In the genomic region with DNA sequence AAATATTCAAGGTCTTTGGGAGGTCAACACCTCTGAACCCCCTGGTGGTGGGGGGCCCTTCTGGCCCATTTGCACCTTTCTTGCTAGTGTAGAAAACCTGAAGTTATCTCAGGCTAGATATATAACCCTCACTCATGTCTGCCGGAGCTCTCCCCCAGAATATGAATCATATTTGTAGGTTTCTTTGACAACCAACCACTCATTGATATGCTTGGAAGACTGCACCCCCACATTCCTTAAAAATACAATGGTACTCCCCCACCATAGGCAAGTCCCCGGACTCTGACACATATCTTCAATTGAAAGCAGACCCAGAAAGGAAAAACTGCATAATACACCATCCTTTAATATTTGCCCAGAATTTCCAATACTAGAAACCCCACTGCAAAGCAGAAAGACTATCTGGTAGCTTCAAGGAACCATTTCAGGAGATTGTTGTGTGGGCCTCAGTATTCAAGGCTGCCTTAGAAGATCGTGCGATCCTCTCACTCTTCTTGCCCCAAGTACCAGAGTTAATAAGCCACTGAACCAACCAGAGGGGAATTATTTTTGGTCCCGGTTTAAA, we compare ENCODE assay signal across 8 cellular contexts. TPM values are rescaled to one million over a fixed set of nuclear protein-coding genes. Genes with fewer than 3 reads are reported as not detected.
DNase-seq lines count a peak whose midpoint lies in the region; ATAC-seq, FAIRE-seq and TF ChIP-seq lines count a peak whose summit lies in the region.

No MANE protein-coding gene starts in this region.

- BruUV-seq in HepG2 (replicated peaks; lab: Mats Ljungman, UMichigan): TSS peak; percentile 80

- ATAC-seq in GM19467 (IDR thresholded peaks at IDR 0.05; ENCODE audit: unreplicated experiment) (peak; percentile 4), HepG2 (no peak), thoracic aorta (ENCODE audit: insufficient number of reproducible peaks, low FRiP score, low read depth) (peak; percentile 29)

- WGBS in HepG2 (ENCODE audit: low lambda C conversion rate): 27% methylated on average over 5 of the region's 5 CpGs

- CTCF ChIA-PET in HepG2 (lab: Yijun Ruan, JAX; ENCODE audit: low intra/inter-chr PET ratio, low total read pairs): no interaction called here

- no peak for FAIRE-seq in HepG2 (lab: Jason Lieb, UNC)

- peak overlapping the region; percentile 92 for H3K4me3 ChIP-seq in AG09309 (ENCODE audit: control insufficient read depth, low read depth, low read length)
- peak overlapping the region; percentile 79 to 89 for H3K4me3 ChIP-seq in ascending aorta
- H3K4me3 ChIP-seq in HepG2 (replicated peaks in 1 of 3; ENCODE audit: insufficient read depth in 1 of 3, low read depth in 2 of 3, low read length in 3 of 3): peak overlapping the region; percentile 47 to 99 (median 98)
- H3K4me3 ChIP-seq in thoracic aorta: peak overlapping the region; percentile 96

- H4K20me1 ChIP-seq in HepG2 (ENCODE audit: insufficient read depth, low read length): peaks cover 31% of the 10 kb centered on the region

- peaks cover 51% of the 10 kb centered on the region for H3K79me2 ChIP-seq in HepG2 (ENCODE audit: insufficient read depth, low read length)

- H2AFZ ChIP-seq in HepG2 (ENCODE audit: low read length): peak overlapping the region; percentile 55

- H3K27ac ChIP-seq in ascending aorta (peak overlapping the region; percentile 94 to 98), HepG2 (ENCODE audit: extremely low read length, insufficient read depth, low read length) (peak overlapping the region; percentile 99), thoracic aorta (peak overlapping the region; percentile 98 to 99)

- no peak for DNase-seq in AG09309 (ENCODE audit: low read depth)
- peak; percentile 41 for DNase-seq in HS-5 (ENCODE audit: low read depth)
- DNase-seq in ascending aorta (ENCODE audit: low spot score in 2 of 2): no peak
- DNase-seq in HepG2 (ENCODE audit: low spot score): no peak
- DNase-seq in thoracic aorta (ENCODE audit: low spot score): no peak
- no peak for DNase-seq in NCI-H526 (lab: John Stamatoyannopoulos, UW)
- no peak for DNase-seq in activated effector memory CD4-positive, alpha-beta T cell treated with Interleukin-2 at 50 U/mL for 16 hours

- H3K36me3 ChIP-seq in ascending aorta: peaks cover 0 to 6% of the 10 kb centered on the region in 2 donors
- peaks cover 0 to 9% of the 10 kb centered on the region in 2 experiments; a peak in 1 of 5 replicates for H3K36me3 ChIP-seq in HepG2 (replicated peaks in 1 of 2; ENCODE audit: control insufficient read depth in 1 of 2, insufficient read depth in 2 of 2, low read length in 2 of 2)
- no peaks in the 10 kb centered on the region for H3K36me3 ChIP-seq in thoracic aorta

- POLR2A ChIA-PET in HepG2 (lab: Yijun Ruan, JAX): interaction anchor here (1.2 to 1.8 kb wide), 3 partner anchors 45 to 133 kb away, joined by 4 to 6 read pairs (median 5); no protein-coding TSS in a partner anchor

- peak overlapping the region; percentile 76 for H3K4me2 ChIP-seq in HepG2 (ENCODE audit: low read depth, low read length)

- TF ChIP-seq CTCF in AG09309 (IDR thresholded peaks at IDR 0.05; ENCODE audit: control insufficient read depth, insufficient read depth, low read depth, low read length, missing control alignments) (no peak), ascending aorta (IDR thresholded peaks at IDR 0.05) (no peak), HepG2 (CRISPR knock-in tag; IDR thresholded peaks at IDR 0.05) (no peak), thoracic aorta (IDR thresholded peaks at IDR 0.05) (no peak)

- intact Hi-C loops in ascending aorta (cut with DNase I): loop anchor here (2.0 to 10.0 kb wide), 6 partner anchors 144 to 534 kb away; partner anchors contain the start of genes CAMLG, PCBD2, PPP2CA and SKP1
- intact Hi-C loops in HepG2 (cut with micrococcal nuclease; ENCODE audit: unreplicated experiment): loop anchor here (5.0 kb wide), 1 partner anchor 42 kb away; the partner anchor contains the start of gene CDKN2AIPNL

- no peak for TF ChIP-seq RAD21 in HepG2 (CRISPR knock-in tag; IDR thresholded peaks at IDR 0.05)

- TF ChIP-seq EP300 in HepG2 (IDR thresholded peaks at IDR 0.05; ENCODE audit: low read depth in 2 of 2, low read length in 2 of 2) (no peak), HepG2 (CRISPR knock-in tag; IDR thresholded peaks at IDR 0.05; ENCODE audit: borderline replicate concordance) (no peak)

- no peaks in the 10 kb centered on the region for H3K9me3 ChIP-seq in ascending aorta
- H3K9me3 ChIP-seq in HepG2 (ENCODE audit: low read length): no peaks in the 10 kb centered on the region
- H3K9me3 ChIP-seq in thoracic aorta: no peaks in the 10 kb centered on the region

- peaks cover 3 to 18% of the 10 kb centered on the region in 2 donors for H3K4me1 ChIP-seq in ascending aorta
- peaks cover 52% of the 10 kb centered on the region for H3K4me1 ChIP-seq in HepG2 (ENCODE audit: insufficient read depth, low read length)
- H3K4me1 ChIP-seq in thoracic aorta (ENCODE audit: control insufficient read depth in 1 of 2, low read depth in 2 of 2): peaks cover 26 to 40% of the 10 kb centered on the region in 2 donors

- peak overlapping the region; percentile 100 for H3K9ac ChIP-seq in HepG2 (ENCODE audit: insufficient read depth, low read depth, low read length)

- TF ChIP-seq POLR2A in HepG2 (IDR thresholded peaks at IDR 0.05; ENCODE audit: insufficient read depth in 1 of 2, low read depth in 2 of 2, low read length in 2 of 2): no peak

- no peaks in the 10 kb centered on the region for H3K27me3 ChIP-seq in ascending aorta
- H3K27me3 ChIP-seq in HepG2 (ENCODE audit: control insufficient read depth in 1 of 2, insufficient read depth in 2 of 2, low read length in 2 of 2): no peaks in the 10 kb centered on the region; a peak in 1 of 5 replicates
- H3K27me3 ChIP-seq in thoracic aorta (replicated peaks; ENCODE audit: insufficient read depth): no peaks in the 10 kb centered on the region

- in situ Hi-C loops in HepG2 (cut with HindIII; ENCODE audit: extremely low pct_ligation_motif_present, low pct_unique_long_range_greater_than_20kb): no loop called here

RNA-seq across cellular contexts. Expression of gene UBE2B, which starts 1.0 kb away (rescaled TPM):
- total RNA-seq in ascending aorta: 42.6 TPM
- 25.2 and 56.7 TPM in 2 replicates for total RNA-seq in HepG2 (2016; rRNA removed; fragmentation: Illumina TruSeq; extraction: Trizol)
- total RNA-seq in HepG2 (2016; cell fraction: cytosol; rRNA removed; fragmentation: Illumina TruSeq; extraction: Trizol; ENCODE audit: low read depth): 16.1 and 17.6 TPM in 2 replicates
- total RNA-seq in HepG2 (2016; cell fraction: insoluble cytoplasmic fraction; rRNA removed; fragmentation: Illumina TruSeq; extraction: Trizol): 29.1 and 44.6 TPM in 2 replicates
- total RNA-seq in HepG2 (2016; cell fraction: membrane; rRNA removed; fragmentation: Illumina TruSeq; extraction: Trizol): 26.0 and 31.6 TPM in 2 replicates
- total RNA-seq in HepG2 (2016; cell fraction: nucleus; rRNA removed; fragmentation: Illumina TruSeq; extraction: Trizol): 26.2 and 31.7 TPM in 2 replicates
- 35.1 and 56.0 TPM in 2 replicates for polyA plus RNA-seq in HepG2 (2011; rRNA removed)
- polyA plus RNA-seq in HepG2 (2011; cell fraction: cytosol; rRNA removed): 18.5 and 31.0 TPM in 2 replicates
- 12.3 and 14.0 TPM in 2 replicates for polyA plus RNA-seq in HepG2 (2011; cell fraction: nucleus; rRNA removed)
- polyA plus RNA-seq in HepG2 (2012): 85.2 and 106 TPM in 2 replicates
- 101 and 112 TPM in 2 replicates for polyA plus RNA-seq in HepG2 (2016; cell fraction: cytosol; fragmentation: Illumina TruSeq; extraction: Trizol; ENCODE audit: low read depth)
- polyA plus RNA-seq in HepG2 (2016; cell fraction: insoluble cytoplasmic fraction; fragmentation: Illumina TruSeq; extraction: Trizol; ENCODE audit: low read depth): 182 and 192 TPM in 2 replicates
- polyA plus RNA-seq in HepG2 (2016; cell fraction: membrane; fragmentation: Illumina TruSeq; extraction: Trizol; ENCODE audit: low read depth): 120 and 123 TPM in 2 replicates
- 90.3 and 94.9 TPM in 2 replicates for polyA plus RNA-seq in HepG2 (2016; cell fraction: nucleus; fragmentation: Illumina TruSeq; extraction: Trizol; ENCODE audit: insufficient read depth, low read depth)
- 10.4 and 11.4 TPM in 2 replicates for polyA minus RNA-seq in HepG2 (2011; rRNA and poly(A)+ RNA removed; ENCODE audit: low replicate concordance)
- polyA minus RNA-seq in HepG2 (2011; cell fraction: cytosol; rRNA and poly(A)+ RNA removed): 32.0 and 33.5 TPM in 2 replicates
- 29.6 and 45.0 TPM in 2 replicates for polyA minus RNA-seq in HepG2 (2011; cell fraction: nucleus; rRNA and poly(A)+ RNA removed)
- 10 to 100 TPM; 21.1 to 82.1 TPM for total RNA-seq in thoracic aorta

RNA-seq across cellular contexts. Expression of gene CDKL3, which starts 3.4 kb away (rescaled TPM):
- total RNA-seq in ascending aorta (not detected), HepG2 (2016; rRNA removed; fragmentation: Illumina TruSeq; extraction: Trizol) (2.2 and 4.5 TPM in 2 replicates), thoracic aorta (1 to 10 TPM in 1 of 2 donors, not detected in 1; 8.3 TPM)
- 1.3 and 3.9 TPM in 2 replicates for total RNA-seq in HepG2 (2016; cell fraction: cytosol; rRNA removed; fragmentation: Illumina TruSeq; extraction: Trizol; ENCODE audit: low read depth)
- total RNA-seq in HepG2 (2016; cell fraction: insoluble cytoplasmic fraction; rRNA removed; fragmentation: Illumina TruSeq; extraction: Trizol): 2.9 and 3.7 TPM in 2 replicates
- 2.3 and 4.5 TPM in 2 replicates for total RNA-seq in HepG2 (2016; cell fraction: membrane; rRNA removed; fragmentation: Illumina TruSeq; extraction: Trizol)
- 0.68 and 1.2 TPM in 2 replicates for total RNA-seq in HepG2 (2016; cell fraction: nucleus; rRNA removed; fragmentation: Illumina TruSeq; extraction: Trizol)
- 4.1 and 4.3 TPM in 2 replicates for polyA plus RNA-seq in HepG2 (2011; rRNA removed)
- 0.63 and 1.5 TPM in 2 replicates for polyA plus RNA-seq in HepG2 (2011; cell fraction: cytosol; rRNA removed)
- polyA plus RNA-seq in HepG2 (2011; cell fraction: nucleus; rRNA removed): 1.3 and 1.7 TPM in 2 replicates
- polyA plus RNA-seq in HepG2 (2012): 3.8 and 7.8 TPM in 2 replicates
- polyA plus RNA-seq in HepG2 (2016; cell fraction: cytosol; fragmentation: Illumina TruSeq; extraction: Trizol; ENCODE audit: low read depth): 1.5 and 1.6 TPM in 2 replicates
- polyA plus RNA-seq in HepG2 (2016; cell fraction: insoluble cytoplasmic fraction; fragmentation: Illumina TruSeq; extraction: Trizol; ENCODE audit: low read depth): 2.5 and 2.9 TPM in 2 replicates
- 1.9 and 2.0 TPM in 2 replicates for polyA plus RNA-seq in HepG2 (2016; cell fraction: membrane; fragmentation: Illumina TruSeq; extraction: Trizol; ENCODE audit: low read depth)
- polyA plus RNA-seq in HepG2 (2016; cell fraction: nucleus; fragmentation: Illumina TruSeq; extraction: Trizol; ENCODE audit: insufficient read depth, low read depth): 1.5 and 3.4 TPM in 2 replicates
- polyA minus RNA-seq in HepG2 (2011; rRNA and poly(A)+ RNA removed; ENCODE audit: low replicate concordance): 0.58 TPM in 1 of 2 replicates, not detected in the other
- polyA minus RNA-seq in HepG2 (2011; cell fraction: cytosol; rRNA and poly(A)+ RNA removed): 1.1 TPM in 1 of 2 replicates, not detected in the other
- polyA minus RNA-seq in HepG2 (2011; cell fraction: nucleus; rRNA and poly(A)+ RNA removed): 0.90 TPM in 1 of 2 replicates, not detected in the other

RNA-seq across cellular contexts. Expression of gene CDKN2AIPNL, which starts 41.3 kb away (rescaled TPM):
- total RNA-seq in ascending aorta (6.0 TPM), HepG2 (2016; rRNA removed; fragmentation: Illumina TruSeq; extraction: Trizol) (46.5 and 51.2 TPM in 2 replicates), thoracic aorta (10 to 100 TPM in 1 of 2 donors, 1 to 10 TPM in 1; 5.1 to 15.8 TPM)
- 43.9 and 45.2 TPM in 2 replicates for total RNA-seq in HepG2 (2016; cell fraction: cytosol; rRNA removed; fragmentation: Illumina TruSeq; extraction: Trizol; ENCODE audit: low read depth)
- total RNA-seq in HepG2 (2016; cell fraction: insoluble cytoplasmic fraction; rRNA removed; fragmentation: Illumina TruSeq; extraction: Trizol): 51.0 and 57.6 TPM in 2 replicates
- total RNA-seq in HepG2 (2016; cell fraction: membrane; rRNA removed; fragmentation: Illumina TruSeq; extraction: Trizol): 82.5 and 85.3 TPM in 2 replicates
- 16.1 and 18.5 TPM in 2 replicates for total RNA-seq in HepG2 (2016; cell fraction: nucleus; rRNA removed; fragmentation: Illumina TruSeq; extraction: Trizol)
- 13.5 and 17.4 TPM in 2 replicates for polyA plus RNA-seq in HepG2 (2011; rRNA removed)
- polyA plus RNA-seq in HepG2 (2011; cell fraction: cytosol; rRNA removed): 15.3 and 17.9 TPM in 2 replicates
- 3.4 and 4.0 TPM in 2 replicates for polyA plus RNA-seq in HepG2 (2011; cell fraction: nucleus; rRNA removed)
- polyA plus RNA-seq in HepG2 (2012): 16.4 and 22.9 TPM in 2 replicates
- polyA plus RNA-seq in HepG2 (2016; cell fraction: cytosol; fragmentation: Illumina TruSeq; extraction: Trizol; ENCODE audit: low read depth): 45.6 and 53.1 TPM in 2 replicates
- polyA plus RNA-seq in HepG2 (2016; cell fraction: insoluble cytoplasmic fraction; fragmentation: Illumina TruSeq; extraction: Trizol; ENCODE audit: low read depth): 52.5 and 57.0 TPM in 2 replicates
- 72.1 and 73.9 TPM in 2 replicates for polyA plus RNA-seq in HepG2 (2016; cell fraction: membrane; fragmentation: Illumina TruSeq; extraction: Trizol; ENCODE audit: low read depth)
- polyA plus RNA-seq in HepG2 (2016; cell fraction: nucleus; fragmentation: Illumina TruSeq; extraction: Trizol; ENCODE audit: insufficient read depth, low read depth): 25.5 and 28.1 TPM in 2 replicates
- polyA minus RNA-seq in HepG2 (2011; rRNA and poly(A)+ RNA removed; ENCODE audit: low replicate concordance): 7.8 TPM in 2 replicates
- polyA minus RNA-seq in HepG2 (2011; cell fraction: cytosol; rRNA and poly(A)+ RNA removed): 5.6 and 10.3 TPM in 2 replicates
- polyA minus RNA-seq in HepG2 (2011; cell fraction: nucleus; rRNA and poly(A)+ RNA removed): 5.3 and 6.8 TPM in 2 replicates
